6 cellular contexts compared by ENCODE assay signal in genomic region chr11:37092487-37092886, GRCh38.
"Had no signal": no experiment of that assay in that cellular context is flagged by ENCODE, and none has a peak within 500 bp of the region (broad histone marks: within the 10 kb centered on the region; RNA-seq: fewer than 3 reads in every experiment).

No MANE protein-coding gene starts in this region.

- H3K4me3 ChIP-seq: K562 had no signal

- ATAC-seq: HepG2, K562 had no signal

- H3K27ac ChIP-seq: HL-60 had no signal

- DNase-seq: IMR-90, KBM-7, KG1 had no signal
